ENCODE assay signal across 8 cellular contexts in genomic region chr17:781920-782731, GRCh38. TPM values are rescaled to one million over a fixed set of nuclear protein-coding genes. Genes with fewer than 3 reads are reported as not detected.
A peak's percentile ranks its signal among the peaks of the same experiment; 100 is the strongest.
DNase-seq lines count a peak whose midpoint lies in the region; ATAC-seq and TF ChIP-seq lines count a peak whose summit lies in the region.

Gene GLOD4 (minus strand): TSS chr17:782280. CDS start chr17:782255, 25 bp downstream.
Gene MRM3 (plus strand): TSS chr17:782353. CDS start chr17:782379, 26 bp downstream.

- H3K79me1 ChIP-seq in H9 (ENCODE audit: insufficient read depth, low read depth, low read length, poor library complexity, severe bottlenecking), result peaks cover 12% of the 10 kb centered on the region

- TF ChIP-seq POLR2A in gastroesophageal sphincter (IDR thresholded peaks at IDR 0.05), result peak; percentile 75 to 79

- H3K4me2 ChIP-seq in H9 (ENCODE audit: insufficient read depth, insufficient read length, low read length), result peak within 1 kb of the TSS; percentile 74

- H3K4me1 ChIP-seq in H9 (ENCODE audit: insufficient read depth, low read length), result peaks cover 2% of the 10 kb centered on the region
- H3K4me1 ChIP-seq in SJCRH30, result no peaks in the 10 kb centered on the region
- H3K4me1 ChIP-seq in gastroesophageal sphincter, result peaks cover 3 to 48% (median 21%) of the 10 kb centered on the region in 3 donors

- no peaks in the 10 kb centered on the region for H3K27me3 Mint-ChIP-seq in H9 (ENCODE audit: low read depth)

- H3K23ac ChIP-seq in H9 (ENCODE audit: insufficient read length, low read depth, low read length), result no peak within 1 kb of the TSS

- peaks cover 13% of the 10 kb centered on the region for H3K23me2 ChIP-seq in H9 (ENCODE audit: insufficient read length, low read depth, low read length, poor library complexity, severe bottlenecking)

- DNase-seq in G401 (ENCODE audit: low spot score), result peak; percentile 85
- peak; percentile 92 for DNase-seq in H9
- peak; percentile 83 for DNase-seq in MG63
- DNase-seq in SJCRH30, result peak; percentile 81 to 85
- peak; percentile 95 for DNase-seq in activated naive CD4-positive, alpha-beta T cell treated with Interleukin-2 at 50 U/mL for 16 hours
- peak; percentile 23 for DNase-seq in non-pigmented ciliary epithelial cell (ENCODE audit: low read depth)
- peak in 48 of 49 donors; percentile 42 to 95 (median 86) for DNase-seq in substantia nigra (lab: John Stamatoyannopoulos, UW)

- H3K27me3 ChIP-seq in H9 (ENCODE audit: insufficient read depth, low read length) (no peaks in the 10 kb centered on the region), MG63 (no peaks in the 10 kb centered on the region), SJCRH30 (no peaks in the 10 kb centered on the region), gastroesophageal sphincter (no peaks in the 10 kb centered on the region)

- H3K27ac ChIP-seq in H9 (ENCODE audit: insufficient read length, low read depth, low read length) (peak within 1 kb of the TSS; percentile 13), SJCRH30 (peak within 1 kb of the TSS; percentile 58), gastroesophageal sphincter (peak within 1 kb of the TSS; percentile 27 to 89 (median 86)), substantia nigra (ENCODE audit: low read depth, low read length, poor library complexity, severe bottlenecking) (peak within 1 kb of the TSS; percentile 59)

- no CpG with 5 or more reads among the region's 80 CpGs for WGBS in H9 (ENCODE audit: extremely low coverage, insufficient read length, low lambda C conversion rate)
- WGBS in gastroesophageal sphincter (ENCODE audit: low coverage in 1 of 2), 2 donors, result 0% methylated on average over 30 to 43 of the region's 80 CpGs

- peak within 1 kb of the TSS; percentile 74 for H4K5ac ChIP-seq in H9 (ENCODE audit: insufficient read length, low read depth, low read length)

- no peak within 1 kb of the TSS for H2AFZ ChIP-seq in H9 (ENCODE audit: low read length)

- H4K8ac ChIP-seq in H9 (replicated peaks; ENCODE audit: insufficient read length, low read depth, low read length), result no peak within 1 kb of the TSS

- peak within 1 kb of the TSS; percentile 18 for H2BK5ac ChIP-seq in H9 (ENCODE audit: insufficient read length, low read length)

- TF ChIP-seq CTCF in H9 (conservative IDR thresholded peaks at IDR 0.05) (peak; percentile 56), gastroesophageal sphincter (IDR thresholded peaks at IDR 0.05) (peak in 3 of 4 experiments; percentile 28 to 45 (median 35))

- no peak within 1 kb of the TSS for H4K91ac ChIP-seq in H9 (ENCODE audit: insufficient read length, low read depth, low read length)

- no peak within 1 kb of the TSS for H2BK20ac ChIP-seq in H9 (ENCODE audit: low read depth, low read length, poor library complexity, severe bottlenecking)

- peak within 1 kb of the TSS; percentile 97 for H3K9ac ChIP-seq in H9 (ENCODE audit: extremely low read depth, insufficient read length, low read length)

- H3K9me3 ChIP-seq in H9 (ENCODE audit: control insufficient read depth, low read depth, low read length) (no peaks in the 10 kb centered on the region), MG63 (no peaks in the 10 kb centered on the region), SJCRH30 (replicated peaks) (no peaks in the 10 kb centered on the region), gastroesophageal sphincter (no peaks in the 10 kb centered on the region)

- no peaks in the 10 kb centered on the region; a peak in 1 of 5 replicates for H3K9me3 Mint-ChIP-seq in H9

- TF ChIP-seq EP300 in gastroesophageal sphincter (IDR thresholded peaks at IDR 0.05), result no peak

- no peak within 1 kb of the TSS for H3K4ac ChIP-seq in H9 (ENCODE audit: low read depth, low read length)

- H3K36me3 Mint-ChIP-seq in H9 (ENCODE audit: insufficient read depth in 1 of 3, low read depth in 3 of 3), result peaks cover 12 to 44% (median 36%) of the 10 kb centered on the region in 3 experiments

- H3T11ph ChIP-seq in H9 (ENCODE audit: low read length), result no peak within 1 kb of the TSS

- H2AK5ac ChIP-seq in H9 (ENCODE audit: insufficient read length, low read length), result no peak within 1 kb of the TSS

- ATAC-seq in gastroesophageal sphincter, result peak; percentile 98

- H3K4me1 Mint-ChIP-seq in H9, result peaks cover 12 to 22% of the 10 kb centered on the region in 2 experiments

- peaks cover 18% of the 10 kb centered on the region; the same call in 1 of the 2 replicates for H3K79me2 ChIP-seq in H9 (ENCODE audit: insufficient read depth, low read length)

- no peak within 1 kb of the TSS for H2BK120ac ChIP-seq in H9 (ENCODE audit: low read depth, low read length, poor library complexity, severe bottlenecking)

- no peaks in the 10 kb centered on the region for H4K20me1 ChIP-seq in H9 (ENCODE audit: control insufficient read depth, insufficient read depth, insufficient read length)

- H3K4me3 ChIP-seq in MG63 (peak within 1 kb of the TSS; percentile 82), SJCRH30 (peak within 1 kb of the TSS; percentile 77), gastroesophageal sphincter (peak within 1 kb of the TSS; percentile 68 to 81)

- in situ Hi-C loops in G401 (cut with HindIII; ENCODE audit: low sequenced_read_pairs), result no loop called here

- no peak within 1 kb of the TSS for H2BK12ac ChIP-seq in H9 (ENCODE audit: insufficient read length, low read depth, low read length)

- H3K56ac ChIP-seq in H9 (ENCODE audit: insufficient read length, low read depth, low read length), result no peak within 1 kb of the TSS

- peak within 1 kb of the TSS; percentile 95 for H3K18ac ChIP-seq in H9 (ENCODE audit: insufficient read length, low read depth, low read length)

- peak within 1 kb of the TSS; percentile 98 to 99 (median 98) for H3K27ac Mint-ChIP-seq in H9

- no peak within 1 kb of the TSS for H2BK15ac ChIP-seq in H9 (ENCODE audit: low read depth, low read length)

- peak within 1 kb of the TSS; percentile 98 for H3K14ac ChIP-seq in H9 (ENCODE audit: insufficient read depth, low read length)

- H3K4me3 Mint-ChIP-seq in H9, result peak within 1 kb of the TSS; percentile 97 to 98

- H3K36me3 ChIP-seq in MG63, result peaks cover 17% of the 10 kb centered on the region
- H3K36me3 ChIP-seq in SJCRH30, result no peaks in the 10 kb centered on the region
- H3K36me3 ChIP-seq in gastroesophageal sphincter, result peaks cover 0 to 36% of the 10 kb centered on the region in 2 donors

RNA-seq across cellular contexts. Expression of gene GLOD4, which starts in this region (rescaled TPM):
- 87.4 and 182 TPM in 2 replicates for total RNA-seq in G401 (2014; rRNA removed; shearing (Covaris generic))
- total RNA-seq in H9 (2021) (99.8 and 106 TPM in 2 replicates), gastroesophageal sphincter (100 to 1,000 TPM in 2 of 4 donors, 10 to 100 TPM in 2; 52.5 to 119 (median 99.3) TPM)
- total RNA-seq in MG63 (2014; rRNA removed; shearing (Covaris generic); ENCODE audit: low replicate concordance), result 25.9 and 27.7 TPM in 2 replicates
- 34.6 and 45.0 TPM in 2 replicates for total RNA-seq in SJCRH30 (2014; rRNA removed; shearing (Covaris generic))

RNA-seq across cellular contexts. Expression of gene MRM3, which starts in this region (rescaled TPM):
- 54.1 and 71.0 TPM in 2 replicates for total RNA-seq in G401 (2014; rRNA removed; shearing (Covaris generic))
- total RNA-seq in H9 (2021), result 24.3 and 25.3 TPM in 2 replicates
- 11.1 and 21.8 TPM in 2 replicates for total RNA-seq in MG63 (2014; rRNA removed; shearing (Covaris generic); ENCODE audit: low replicate concordance)
- 12.4 and 16.0 TPM in 2 replicates for total RNA-seq in SJCRH30 (2014; rRNA removed; shearing (Covaris generic))
- total RNA-seq in gastroesophageal sphincter, result 10 to 100 TPM; 20.5 to 33.9 (median 27.8) TPM

Comparison
In these comparisons a context has a peak if more than half of its experiments do, and no peak if none do; other contexts are left out.
1. Peak in every context shown above with its lines: DNase-seq, ATAC-seq, H3K4me3 ChIP-seq and H3K27ac ChIP-seq.
2. DNase-seq: peak in every context shown above with its lines; median percentile 95 in activated naive CD4-positive, alpha-beta T cell treated with Interleukin-2 at 50 U/mL for 16 hours; 92 in H9; 86 in substantia nigra; 85 in G401; 83 in MG63; 83 in SJCRH30; 23 in non-pigmented ciliary epithelial cell.
3. H3K27ac ChIP-seq: peak in every context shown above with its lines; median percentile 86 in gastroesophageal sphincter; 59 in substantia nigra; 58 in SJCRH30; 13 in H9.